ENCODE assay signal across 9 cellular contexts in the genomic region with DNA sequence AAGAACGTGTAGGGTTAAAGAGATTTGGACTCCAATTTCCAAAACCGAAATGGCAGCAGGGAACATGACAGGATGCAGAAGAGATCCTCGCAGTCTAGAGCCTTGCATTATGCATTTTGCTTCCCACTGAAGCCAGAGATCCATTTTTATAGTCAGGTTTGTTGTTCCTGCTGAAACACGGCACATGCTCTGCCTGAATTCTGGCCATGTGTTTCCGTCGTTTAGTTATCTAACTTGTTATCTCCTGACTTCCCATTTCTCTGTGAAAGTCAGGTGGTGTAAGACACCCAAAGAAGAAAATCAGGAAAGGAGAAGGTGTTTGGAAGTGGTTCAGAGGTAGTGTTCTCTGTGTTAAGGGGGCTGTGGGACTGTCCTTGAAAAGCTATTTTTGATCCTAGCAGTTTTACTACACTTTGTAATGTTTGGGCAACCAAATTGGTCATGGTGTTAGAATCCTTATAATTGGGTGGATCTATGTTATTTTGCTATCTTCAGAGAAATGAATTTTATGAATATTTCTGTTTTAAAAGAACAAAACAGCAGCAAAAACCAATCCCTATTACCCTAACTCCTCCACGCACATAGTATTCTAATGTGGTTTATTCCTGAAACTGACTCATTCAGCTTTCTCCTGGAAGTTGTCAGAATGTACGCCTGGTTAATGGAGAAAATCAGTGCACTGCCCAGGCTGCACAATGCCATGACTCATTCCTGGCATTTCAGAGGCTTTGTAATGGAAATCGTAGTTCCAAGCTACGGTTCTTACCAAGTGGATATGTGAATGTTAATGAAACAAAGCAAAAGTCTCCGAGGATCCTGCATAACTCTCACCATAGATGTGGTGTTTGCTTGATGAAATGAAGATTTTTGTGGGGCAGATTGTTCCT.
DNase-seq lines count a peak whose midpoint lies in the region; ATAC-seq and TF ChIP-seq lines count a peak whose summit lies in the region.
"Had no signal": no experiment of that assay in that cellular context is flagged by ENCODE, and none has a peak within 500 bp of the region (broad histone marks: within the 10 kb centered on the region; RNA-seq: fewer than 3 reads in every experiment).

No MANE protein-coding gene starts in this region.

- H3K9me2 ChIP-seq in neural cell (ENCODE audit: insufficient read depth, low read length) = no peaks in the 10 kb centered on the region

- H3K36me3 ChIP-seq in RWPE2 (ENCODE audit: low read depth) (no peaks in the 10 kb centered on the region), neural cell (ENCODE audit: insufficient read depth, low read length) (no peaks in the 10 kb centered on the region)

- H3K79me2 ChIP-seq in neural cell (replicated peaks; ENCODE audit: insufficient read depth, low read length) = no peaks in the 10 kb centered on the region

- no peak for TF ChIP-seq EP300 in neural cell (conservative IDR thresholded peaks at IDR 0.05; ENCODE audit: poor library complexity, severe bottlenecking)

- no peaks in the 10 kb centered on the region for H3F3A ChIP-seq in neural cell (ENCODE audit: insufficient read depth, low read length, poor library complexity, severe bottlenecking)

- peak overlapping the region; percentile 60 for H3K4me2 ChIP-seq in neural cell (ENCODE audit: low read length)

- H3K9me3 ChIP-seq in RWPE2 (ENCODE audit: severe bottlenecking) (no peaks in the 10 kb centered on the region), neural cell (ENCODE audit: low read length) (no peaks in the 10 kb centered on the region)

- peak; percentile 93 for ATAC-seq in RWPE2 (ENCODE audit: low read depth)
- ATAC-seq in GM21786 (IDR thresholded peaks at IDR 0.05; ENCODE audit: unreplicated experiment) = no peak
- no peak for ATAC-seq in HG03097 (IDR thresholded peaks at IDR 0.05; ENCODE audit: low FRiP score, unreplicated experiment)

- DNase-seq in AG09309 (ENCODE audit: low read depth) (peak; percentile 90), RWPE2 (ENCODE audit: low spot score) (no peak), fibroblast of mammary gland (ENCODE audit: low read depth) (peak; percentile 97), AML-193 (lab: John Stamatoyannopoulos, UW) (no peak), HEK293T (ENCODE audit: extremely low spot score) (no peak)
- DNase-seq: NCI-H1048 had no signal

- TF ChIP-seq RAD21 in neural cell (conservative IDR thresholded peaks at IDR 0.05) = no peak

- H3K27me3 ChIP-seq in RWPE2 (ENCODE audit: insufficient read depth, poor library complexity, severe bottlenecking) (no peaks in the 10 kb centered on the region), neural cell (ENCODE audit: insufficient read depth, low read depth, low read length) (no peaks in the 10 kb centered on the region)

- TF ChIP-seq CTCF in AG09309 (IDR thresholded peaks at IDR 0.05; ENCODE audit: control insufficient read depth, insufficient read depth, low read depth, low read length, missing control alignments) (no peak), RWPE2 (IDR thresholded peaks at IDR 0.05; ENCODE audit: poor library complexity, severe bottlenecking) (no peak), fibroblast of mammary gland (conservative IDR thresholded peaks at IDR 0.05; ENCODE audit: control insufficient read depth, insufficient read depth, low read depth, low read length) (no peak), neural cell (IDR thresholded peaks at IDR 0.05; ENCODE audit: poor library complexity, severe bottlenecking) (no peak)

- H3K27ac ChIP-seq in RWPE2 (ENCODE audit: poor library complexity, severe bottlenecking) = peak overlapping the region; percentile 97
- no peak overlapping the region for H3K27ac ChIP-seq in neural cell (ENCODE audit: low read length)

- H3K4me1 ChIP-seq in RWPE2 (ENCODE audit: insufficient read depth, poor library complexity, severe bottlenecking) = peaks cover 44% of the 10 kb centered on the region

- CTCF ChIA-PET in HEK293T (lab: Yijun Ruan, JAX) = interaction anchor here (0.7 to 1.2 kb wide), 3 partner anchors 10 to 23 kb away, joined by 3 to 7 read pairs (median 4); no protein-coding TSS in a partner anchor

- H3K4me3 ChIP-seq in AG09309 (ENCODE audit: control insufficient read depth, low read depth, low read length) (no peak overlapping the region), RWPE2 (ENCODE audit: severe bottlenecking) (no peak overlapping the region), fibroblast of mammary gland (ENCODE audit: control insufficient read depth, low read depth, low read length) (peak overlapping the region; percentile 20), neural cell (ENCODE audit: low read length) (peak overlapping the region; percentile 41)

- POLR2A ChIA-PET in HEK293T (lab: Yijun Ruan, JAX) = interaction anchor here (0.9 kb wide), 1 partner anchor 374 kb away, joined by 3 read pairs; the partner anchor contains the start of gene MAPK1IP1L

- H3K9ac ChIP-seq in neural cell (ENCODE audit: low read length) = peak overlapping the region; percentile 24

- peak overlapping the region; percentile 9 for H2AFZ ChIP-seq in neural cell (ENCODE audit: low read depth, low read length)

- H4K20me1 ChIP-seq in neural cell (ENCODE audit: insufficient read depth) = no peaks in the 10 kb centered on the region

TF ChIP-seq in neural cell, 6 proteins besides CTCF, POLR2A, EP300 and RAD21:
- TF ChIP-seq TAF1 (IDR thresholded peaks at IDR 0.05; ENCODE audit: low read depth) (no peak), SMC3 (conservative IDR thresholded peaks at IDR 0.05; ENCODE audit: poor library complexity) (no peak), MXI1 (conservative IDR thresholded peaks at IDR 0.05; ENCODE audit: poor library complexity, severe bottlenecking) (no peak), EZH2 (IDR thresholded peaks at IDR 0.05; ENCODE audit: borderline replicate concordance, insufficient read depth, low read length, poor library complexity, severe bottlenecking) (no peak), POLR2AphosphoS5 (IDR thresholded peaks at IDR 0.05) (no peak)
- TF ChIP-seq, protein P1, sequence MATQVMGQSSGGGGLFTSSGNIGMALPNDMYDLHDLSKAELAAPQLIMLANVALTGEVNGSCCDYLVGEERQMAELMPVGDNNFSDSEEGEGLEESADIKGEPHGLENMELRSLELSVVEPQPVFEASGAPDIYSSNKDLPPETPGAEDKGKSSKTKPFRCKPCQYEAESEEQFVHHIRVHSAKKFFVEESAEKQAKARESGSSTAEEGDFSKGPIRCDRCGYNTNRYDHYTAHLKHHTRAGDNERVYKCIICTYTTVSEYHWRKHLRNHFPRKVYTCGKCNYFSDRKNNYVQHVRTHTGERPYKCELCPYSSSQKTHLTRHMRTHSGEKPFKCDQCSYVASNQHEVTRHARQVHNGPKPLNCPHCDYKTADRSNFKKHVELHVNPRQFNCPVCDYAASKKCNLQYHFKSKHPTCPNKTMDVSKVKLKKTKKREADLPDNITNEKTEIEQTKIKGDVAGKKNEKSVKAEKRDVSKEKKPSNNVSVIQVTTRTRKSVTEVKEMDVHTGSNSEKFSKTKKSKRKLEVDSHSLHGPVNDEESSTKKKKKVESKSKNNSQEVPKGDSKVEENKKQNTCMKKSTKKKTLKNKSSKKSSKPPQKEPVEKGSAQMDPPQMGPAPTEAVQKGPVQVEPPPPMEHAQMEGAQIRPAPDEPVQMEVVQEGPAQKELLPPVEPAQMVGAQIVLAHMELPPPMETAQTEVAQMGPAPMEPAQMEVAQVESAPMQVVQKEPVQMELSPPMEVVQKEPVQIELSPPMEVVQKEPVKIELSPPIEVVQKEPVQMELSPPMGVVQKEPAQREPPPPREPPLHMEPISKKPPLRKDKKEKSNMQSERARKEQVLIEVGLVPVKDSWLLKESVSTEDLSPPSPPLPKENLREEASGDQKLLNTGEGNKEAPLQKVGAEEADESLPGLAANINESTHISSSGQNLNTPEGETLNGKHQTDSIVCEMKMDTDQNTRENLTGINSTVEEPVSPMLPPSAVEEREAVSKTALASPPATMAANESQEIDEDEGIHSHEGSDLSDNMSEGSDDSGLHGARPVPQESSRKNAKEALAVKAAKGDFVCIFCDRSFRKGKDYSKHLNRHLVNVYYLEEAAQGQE (IDR thresholded peaks at IDR 0.05; ENCODE audit: borderline replicate concordance) = peak; percentile 45

TF ChIP-seq in HEK293T, 16 proteins besides CTCF, POLR2A, EP300 and RAD21:
- TF ChIP-seq ELF4 (IDR thresholded peaks at IDR 0.05) = no peak

Comparison
In these comparisons a context has a peak if more than half of its experiments do, and no peak if none do; other contexts are left out.
1. DNase-seq: peak in AG09309 (single experiment) and fibroblast of mammary gland (single experiment); none in RWPE2 (single experiment), AML-193 (0 of 2) and HEK293T (single experiment).
2. H3K4me3 ChIP-seq: peak in fibroblast of mammary gland (single experiment) and neural cell (single experiment); none in AG09309 (single experiment) and RWPE2 (single experiment).